In the genomic region with DNA sequence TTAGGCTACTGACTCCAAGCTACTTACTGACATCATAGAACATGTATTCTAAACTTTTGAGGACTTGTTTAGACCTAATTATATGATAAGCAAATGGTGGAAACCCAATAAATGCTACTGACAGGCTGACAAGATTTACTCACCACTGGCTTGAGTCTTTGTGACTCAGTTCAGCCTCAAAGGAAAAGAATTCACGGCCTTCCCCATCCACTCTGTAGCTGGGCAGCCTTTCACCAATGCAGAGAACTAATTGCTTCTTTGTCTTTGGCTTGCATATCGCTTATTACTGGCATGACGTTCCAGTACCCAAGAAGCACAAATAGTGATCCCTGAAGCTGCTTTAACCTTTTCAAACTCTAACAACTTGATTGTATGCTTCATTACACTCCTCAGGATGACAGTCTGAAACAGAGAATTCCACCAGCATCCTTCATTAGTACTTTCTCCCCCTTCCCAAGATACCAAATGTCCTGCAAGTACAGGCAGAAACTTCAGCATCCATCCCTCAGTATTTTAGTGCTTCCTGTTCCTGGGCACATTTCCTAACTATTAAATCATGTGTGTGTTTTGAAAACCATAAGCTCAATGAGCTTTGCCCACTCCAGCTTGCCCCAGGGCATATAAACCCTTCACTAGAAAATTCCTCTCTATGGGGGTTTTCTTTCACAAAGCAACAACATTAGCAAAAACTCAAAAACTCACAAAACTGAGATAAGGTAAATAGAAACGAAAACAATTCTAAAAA, we compare ENCODE assay signal across 1 cellular context.
TF ChIP-seq lines count a peak whose summit lies in the region.

No MANE protein-coding gene starts in this region.

TF ChIP-seq in IMR-90, 13 proteins besides CTCF, POLR2A, EP300 and RAD21:
- no peak for TF ChIP-seq FOS (IDR thresholded peaks at IDR 0.05; ENCODE audit: low read depth, low read length)
- no peak for TF ChIP-seq MXI1 (IDR thresholded peaks at IDR 0.05; ENCODE audit: borderline replicate concordance, low read depth, low read length)
- no peak for TF ChIP-seq BHLHE40 (IDR thresholded peaks at IDR 0.05; ENCODE audit: low read depth, low read length)
- TF ChIP-seq RFX5 (IDR thresholded peaks at IDR 0.05; ENCODE audit: low read depth, low read length), result no peak
